12 cellular contexts compared by ENCODE assay signal in the genomic region with DNA sequence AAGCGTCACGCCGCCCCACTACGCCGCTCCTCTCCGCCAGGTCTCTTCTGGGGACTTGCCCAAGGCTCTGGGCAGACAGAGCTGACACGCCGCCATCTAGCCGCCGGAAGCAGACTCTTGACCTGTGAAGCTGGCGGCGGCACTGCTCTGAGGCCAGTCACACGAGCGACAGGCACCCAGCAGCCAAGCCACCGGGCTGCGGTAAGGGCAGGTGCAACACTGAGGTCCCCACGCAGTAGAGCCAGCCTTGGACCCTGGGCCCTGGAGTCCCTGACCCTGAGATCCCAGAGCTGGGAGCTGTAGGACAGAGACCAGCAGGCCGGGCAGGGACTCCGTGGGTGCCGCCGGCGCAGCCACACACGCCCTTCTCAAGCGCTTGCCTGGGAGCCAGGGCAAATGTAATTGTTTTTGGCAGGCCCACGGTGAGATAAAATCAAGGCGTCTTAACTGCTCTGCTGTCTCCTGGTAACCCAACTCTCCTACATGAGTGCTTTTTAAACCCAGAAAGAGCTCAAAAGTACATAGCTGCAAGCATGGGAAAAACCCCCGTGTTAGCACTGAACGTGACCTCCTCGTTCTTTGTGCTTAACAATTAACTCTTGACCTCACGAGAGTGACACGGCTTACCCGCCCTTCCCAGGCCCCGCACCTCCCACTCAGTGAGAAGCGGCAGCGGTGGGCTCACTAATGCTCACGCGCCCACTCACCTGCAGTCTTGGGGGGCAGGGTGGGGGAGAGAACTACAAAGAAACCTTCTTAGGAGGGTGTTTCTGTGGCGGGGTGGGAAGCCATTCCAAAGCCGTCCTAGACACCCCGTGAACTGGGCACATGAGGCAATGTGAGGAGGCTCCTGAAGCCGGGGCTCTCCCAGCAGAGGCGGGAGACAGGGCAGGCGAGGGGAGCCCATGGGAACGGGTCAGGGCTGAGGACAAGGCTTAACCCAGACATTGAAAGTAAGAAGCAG. TPM values are rescaled to one million over a fixed set of nuclear protein-coding genes. Genes with fewer than 3 reads are reported as not detected.
A peak's percentile ranks its signal among the peaks of the same experiment; 100 is the strongest.
DNase-seq lines count a peak whose midpoint lies in the region; ATAC-seq and TF ChIP-seq lines count a peak whose summit lies in the region.
"Had no signal": no experiment of that assay in that cellular context is flagged by ENCODE, and none has a peak within 500 bp of the region (broad histone marks: within the 10 kb centered on the region; RNA-seq: fewer than 3 reads in every experiment).

No MANE protein-coding gene starts in this region.

- H3K4me1 ChIP-seq in BE2C (peaks cover 29% of the 10 kb centered on the region), parathyroid adenoma (peaks cover 7% of the 10 kb centered on the region)
- H3K4me1 ChIP-seq in CD8-positive, alpha-beta memory T cell (ENCODE audit: insufficient read depth, low read length), result no peaks in the 10 kb centered on the region
- H3K4me1 ChIP-seq: adrenal gland had no signal

- no peak overlapping the region for H3K27ac Mint-ChIP-seq in osteocyte (ENCODE audit: unreplicated experiment)
- H3K27ac Mint-ChIP-seq in CD8-positive, alpha-beta memory T cell, result no peak overlapping the region

- H3K9me3 Mint-ChIP-seq in osteocyte (ENCODE audit: unreplicated experiment), result no peaks in the 10 kb centered on the region
- H3K9me3 Mint-ChIP-seq in CD8-positive, alpha-beta memory T cell, result no peaks in the 10 kb centered on the region
- H3K9me3 Mint-ChIP-seq: effector memory CD8-positive, alpha-beta T cell had no signal

- H3K4me3 Mint-ChIP-seq in osteocyte (ENCODE audit: unreplicated experiment), result no peak overlapping the region
- no peak overlapping the region for H3K4me3 Mint-ChIP-seq in CD8-positive, alpha-beta memory T cell
- H3K4me3 Mint-ChIP-seq: effector memory CD8-positive, alpha-beta T cell had no signal

- intact Hi-C loops in left cardiac atrium (cut with DNase I), result no loop called here

- DNase-seq in BE2C (peak; percentile 58), SK-N-DZ (ENCODE audit: low spot score) (peak; percentile 74), left cardiac atrium (peak; percentile 47), osteocyte (ENCODE audit: extremely low spot score, unreplicated experiment) (no peak), NCI-H187 treated with DMSO at 0.1 percent for 48 hours (lab: John Stamatoyannopoulos, UW) (no peak)
- DNase-seq in activated effector memory CD4-positive, alpha-beta T cell treated with anti-CD3 and anti-CD28 coated beads, Interleukin-2, amount 50 U/mL, for 16 hours, result no peak
- no peak for DNase-seq in CD8-positive, alpha-beta memory T cell
- DNase-seq: adrenal gland; effector memory CD8-positive, alpha-beta T cell; NCI-H446 treated with DMSO at 0.1 percent for 48 hours had no signal

- CTCF ChIA-PET in CD8-positive, alpha-beta memory T cell (lab: Charles Lee), result interaction anchor here (2.3 kb wide), 1 partner anchor 11 kb away, joined by 7 read pairs; no protein-coding TSS in a partner anchor

- no peaks in the 10 kb centered on the region for H3K27me3 Mint-ChIP-seq in osteocyte (ENCODE audit: unreplicated experiment)
- no peaks in the 10 kb centered on the region for H3K27me3 Mint-ChIP-seq in CD8-positive, alpha-beta memory T cell
- H3K27me3 Mint-ChIP-seq: effector memory CD8-positive, alpha-beta T cell had no signal

- peaks cover 49% of the 10 kb centered on the region for H3K79me2 ChIP-seq in parathyroid adenoma

- H3K4me1 Mint-ChIP-seq in osteocyte (ENCODE audit: unreplicated experiment), result peaks cover 13% of the 10 kb centered on the region
- peaks cover 0 to 5% (median 0%) of the 10 kb centered on the region in 3 donors for H3K4me1 Mint-ChIP-seq in CD8-positive, alpha-beta memory T cell

- H3K4me3 ChIP-seq in BE2C (ENCODE audit: low read depth, low read length) (peak overlapping the region; percentile 61), parathyroid adenoma (ENCODE audit: low read depth, low read length) (no peak overlapping the region)
- H3K4me3 ChIP-seq in CD8-positive, alpha-beta memory T cell (ENCODE audit: low read length), result no peak overlapping the region
- H3K4me3 ChIP-seq: adrenal gland had no signal

- no peak overlapping the region for H2AFZ ChIP-seq in parathyroid adenoma

- H3K36me3 ChIP-seq in BE2C, result peaks cover 10% of the 10 kb centered on the region
- no peaks in the 10 kb centered on the region for H3K36me3 ChIP-seq in parathyroid adenoma (ENCODE audit: control insufficient read depth, insufficient read depth, low read length)
- no peaks in the 10 kb centered on the region for H3K36me3 ChIP-seq in CD8-positive, alpha-beta memory T cell (ENCODE audit: insufficient read depth, low read length)

- H3K36me3 Mint-ChIP-seq in osteocyte (ENCODE audit: unreplicated experiment), result peaks cover 18% of the 10 kb centered on the region
- H3K36me3 Mint-ChIP-seq in CD8-positive, alpha-beta memory T cell, result peaks cover 4 to 11% (median 8%) of the 10 kb centered on the region in 3 donors

- POLR2A ChIA-PET in CD8-positive, alpha-beta memory T cell (lab: Charles Lee), result no interaction called here

- H3K4me2 ChIP-seq in parathyroid adenoma (ENCODE audit: low read length), result peak overlapping the region; percentile 46

- no peak overlapping the region for H3K9ac ChIP-seq in parathyroid adenoma

- no peak for TF ChIP-seq CTCF in BE2C (IDR thresholded peaks at IDR 0.05; ENCODE audit: low read depth, low read length)
- TF ChIP-seq CTCF in parathyroid adenoma (IDR thresholded peaks at IDR 0.05), result no peak
- no peak for TF ChIP-seq CTCF in osteocyte (IDR thresholded peaks at IDR 0.05)

- peak; percentile 54 to 64 for ATAC-seq in left cardiac atrium
- ATAC-seq: effector memory CD8-positive, alpha-beta T cell had no signal

- H3K9me3 ChIP-seq in BE2C, result no peaks in the 10 kb centered on the region
- H3K9me3 ChIP-seq in parathyroid adenoma (ENCODE audit: control insufficient read depth, low read length), result no peaks in the 10 kb centered on the region
- no peaks in the 10 kb centered on the region for H3K9me3 ChIP-seq in CD8-positive, alpha-beta memory T cell (ENCODE audit: low read length)
- H3K9me3 ChIP-seq: adrenal gland had no signal

- H3K27me3 ChIP-seq in BE2C, result no peaks in the 10 kb centered on the region
- no peaks in the 10 kb centered on the region for H3K27me3 ChIP-seq in parathyroid adenoma (ENCODE audit: control insufficient read depth, insufficient read depth, low read length)
- no peaks in the 10 kb centered on the region for H3K27me3 ChIP-seq in CD8-positive, alpha-beta memory T cell (ENCODE audit: insufficient read depth, low read length, poor library complexity, severe bottlenecking)
- H3K27me3 ChIP-seq: adrenal gland had no signal

- no peak overlapping the region for H3K27ac ChIP-seq in parathyroid adenoma
- no peak overlapping the region for H3K27ac ChIP-seq in CD8-positive, alpha-beta memory T cell (ENCODE audit: low read depth, low read length)
- H3K27ac ChIP-seq: adrenal gland, RWPE1 had no signal

RNA-seq across cellular contexts. Expression of gene GPER1, which starts 8.5 kb away (rescaled TPM):
- 6.5 TPM for polyA plus RNA-seq in BE2C (2012; ENCODE audit: insufficient read depth, insufficient read length, low read depth)
- polyA plus RNA-seq in SK-N-DZ (2014; cell fraction: cytosol; rRNA removed), result 0.46 and 0.47 TPM in 2 replicates
- 0.67 and 0.89 TPM in 2 replicates for polyA plus RNA-seq in SK-N-DZ (2014; cell fraction: nucleus; rRNA removed)
- 1 to 10 TPM; 4.6 to 7.6 TPM for total RNA-seq in left cardiac atrium
- total RNA-seq in osteocyte, result 2.5 and 3.0 TPM in 2 replicates
- not detected for total RNA-seq in CD8-positive, alpha-beta memory T cell
- polyA plus RNA-seq in CD8-positive, alpha-beta memory T cell, result 0.17 TPM

RNA-seq across cellular contexts. Expression of gene GPR146, which starts 52.1 kb away (rescaled TPM):
- polyA plus RNA-seq in BE2C (2012; ENCODE audit: insufficient read depth, insufficient read length, low read depth), result 41.4 TPM
- polyA plus RNA-seq in SK-N-DZ (2014; cell fraction: cytosol; rRNA removed), result 4.8 and 8.1 TPM in 2 replicates
- 2.8 and 5.1 TPM in 2 replicates for polyA plus RNA-seq in SK-N-DZ (2014; cell fraction: nucleus; rRNA removed)
- total RNA-seq in left cardiac atrium (10 to 100 TPM in 1 of 2 donors, 1 to 10 TPM in 1; 9.0 to 17.7 TPM), osteocyte (1.9 and 2.8 TPM in 2 replicates)
- under 1 TPM; 0.55 to 0.70 TPM for total RNA-seq in CD8-positive, alpha-beta memory T cell
- 1.2 TPM for polyA plus RNA-seq in CD8-positive, alpha-beta memory T cell

Comparison
In these comparisons a context has a peak if more than half of its experiments do, and no peak if none do; other contexts are left out.
1. DNase-seq: peak in BE2C (single experiment), SK-N-DZ (single experiment) and left cardiac atrium (single experiment); none in osteocyte (single experiment), NCI-H187 treated with DMSO at 0.1 percent for 48 hours (single experiment), activated effector memory CD4-positive, alpha-beta T cell treated with anti-CD3 and anti-CD28 coated beads, Interleukin-2, amount 50 U/mL, for 16 hours (single experiment) and CD8-positive, alpha-beta memory T cell (0 of 5).